Comparison of ENCODE assay signal across 8 cellular contexts in the genomic region with DNA sequence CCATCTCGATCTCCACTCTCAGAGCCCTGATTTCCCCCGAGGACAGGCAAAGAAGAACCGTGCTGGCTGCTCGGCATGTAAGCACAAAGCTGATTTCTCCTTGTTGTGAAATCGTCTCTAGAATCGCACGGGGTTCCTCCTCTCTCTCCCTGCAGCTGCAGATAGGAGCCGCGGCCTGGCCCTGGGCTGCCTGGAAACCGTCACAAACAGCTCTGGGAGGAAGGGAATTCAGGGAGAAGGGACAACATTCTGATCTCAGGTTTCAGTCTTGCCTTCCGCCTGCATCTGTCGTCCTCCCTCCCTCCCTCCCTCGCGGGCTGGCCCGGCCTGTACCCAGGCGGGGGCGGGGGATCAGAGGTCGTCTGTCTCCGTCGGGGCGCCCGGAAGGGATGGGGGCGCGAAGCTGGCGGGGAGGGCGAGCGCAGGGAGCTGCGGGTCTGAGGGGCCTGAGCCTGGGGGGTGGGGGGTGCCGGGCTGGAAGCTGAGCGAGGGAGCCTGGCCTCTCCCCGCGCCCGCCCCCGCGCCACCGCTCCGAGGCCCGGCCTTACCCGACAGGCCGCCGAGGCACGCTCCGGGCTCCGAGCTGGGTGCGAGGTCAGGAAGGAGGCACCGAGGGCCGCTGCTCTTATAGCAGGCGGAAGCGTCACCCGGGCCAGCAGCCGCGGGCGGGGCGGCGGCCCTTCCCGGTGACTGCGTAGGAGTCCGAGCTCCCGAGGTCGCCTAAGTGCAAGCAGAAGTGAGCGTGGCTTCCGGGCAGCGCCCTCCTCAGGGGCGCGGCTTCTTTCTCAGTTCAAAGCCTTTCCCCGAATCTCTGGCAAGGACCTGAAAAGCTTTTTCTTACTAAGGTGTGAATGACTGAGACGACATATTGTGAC. TPM values are rescaled to one million over a fixed set of nuclear protein-coding genes. Genes with fewer than 3 reads are reported as not detected.
DNase-seq lines count a peak whose midpoint lies in the region; ATAC-seq lines count a peak whose summit lies in the region.

A gene (minus strand): TSS at position 600 of the 875 bp plus-strand sequence. CDS start 1,277 bp downstream, outside the sequence.

- no CpG with 5 or more reads among the region's 67 CpGs for WGBS in mesendoderm (ENCODE audit: extremely low coverage, insufficient coverage, low lambda C conversion rate)

- H3K4me1 ChIP-seq in ACC112 (ENCODE audit: control insufficient read depth, insufficient read depth, low read length, unreplicated experiment) (peaks cover 37% of the 10 kb centered on the region), mesendoderm (ENCODE audit: control insufficient read depth, low read depth, low read length) (peaks cover under 1% of the 10 kb centered on the region)

- H3K4ac ChIP-seq in mesendoderm (ENCODE audit: low read depth, low read length) = no peak within 1 kb of the TSS

- peak within 1 kb of the TSS; percentile 84 for H3K27ac ChIP-seq in ACC112 (ENCODE audit: low read depth, low read length)
- peak within 1 kb of the TSS; percentile 87 for H3K27ac ChIP-seq in mesendoderm (ENCODE audit: low read depth, low read length)

- peak within 1 kb of the TSS; percentile 9 for H2BK120ac ChIP-seq in mesendoderm (ENCODE audit: low read depth, low read length)

- H2BK5ac ChIP-seq in mesendoderm (ENCODE audit: low read length) = peak within 1 kb of the TSS; percentile 39

- peak within 1 kb of the TSS; percentile 86 for H3K9ac ChIP-seq in mesendoderm (ENCODE audit: low read length)

- H3K4me2 ChIP-seq in mesendoderm (ENCODE audit: low read length) = peak within 1 kb of the TSS; percentile 61

- peaks cover 3% of the 10 kb centered on the region for H3K79me1 ChIP-seq in mesendoderm (ENCODE audit: low read length)

- ATAC-seq in GM18873 (IDR thresholded peaks at IDR 0.05; ENCODE audit: low FRiP score, unreplicated experiment) (peak; percentile 44), HG03520 (IDR thresholded peaks at IDR 0.05; ENCODE audit: unreplicated experiment) (peak; percentile 65)

- peak within 1 kb of the TSS; percentile 82 for H3K18ac ChIP-seq in mesendoderm (ENCODE audit: low read length)

- H3K4me3 ChIP-seq in ACC112 (ENCODE audit: low read depth, low read length) (peak within 1 kb of the TSS; percentile 86), mesendoderm (ENCODE audit: low read length) (peak within 1 kb of the TSS; percentile 47)

- H3K56ac ChIP-seq in mesendoderm (ENCODE audit: low read length) = peak within 1 kb of the TSS; percentile 91

- no peak within 1 kb of the TSS for H4K8ac ChIP-seq in mesendoderm (ENCODE audit: low read depth, low read length)

- no peak within 1 kb of the TSS for H2BK15ac ChIP-seq in mesendoderm (replicated peaks; ENCODE audit: low read depth)

- H3K27me3 ChIP-seq in ACC112 (ENCODE audit: insufficient read depth, low read length) = no peaks in the 10 kb centered on the region
- H3K27me3 ChIP-seq in mesendoderm (ENCODE audit: insufficient read depth, low read length, poor library complexity) = no peaks in the 10 kb centered on the region

- H2AFZ ChIP-seq in ACC112 (ENCODE audit: low read length, unreplicated experiment) = peak within 1 kb of the TSS; percentile 69

- peaks cover 11% of the 10 kb centered on the region for H3K36me3 ChIP-seq in ACC112 (ENCODE audit: insufficient read depth, low read length)
- peaks cover 1% of the 10 kb centered on the region for H3K36me3 ChIP-seq in mesendoderm (ENCODE audit: control insufficient read depth, insufficient read depth, low read length)

- in situ Hi-C loops in endometrial microvascular endothelial cells (cut with HindIII; ENCODE audit: inconsistent ontology term, low pct_unique_long_range_greater_than_20kb, low sequenced_read_pairs) = no loop called here

- no peak within 1 kb of the TSS for H4K5ac ChIP-seq in mesendoderm (ENCODE audit: low read length)

- no peak within 1 kb of the TSS for H3K23ac ChIP-seq in mesendoderm (ENCODE audit: low read length)

- H3K79me2 ChIP-seq in ACC112 (ENCODE audit: control insufficient read depth, insufficient read depth, low read length, unreplicated experiment) (peaks cover 14% of the 10 kb centered on the region), mesendoderm (ENCODE audit: control insufficient read depth, insufficient read depth, low read length) (no peaks in the 10 kb centered on the region)

- DNase-seq in NOMO-1 treated with dmso at 0.1 percent for 144 hours (lab: John Stamatoyannopoulos, UW; ENCODE audit: unreplicated experiment) (peak; percentile 91), mesendoderm (peak; percentile 99)
- peak; percentile 74 for DNase-seq in activated CD8-positive, alpha-beta memory T cell treated with anti-CD3 and anti-CD28 coated beads, Interleukin-2, amount 50 U/mL, for 4 hours
- DNase-seq in stimulated activated CD8-positive, alpha-beta memory T cell treated with anti-CD3 and anti-CD28 coated beads, Interleukin-12 subunit alpha, Interleukin-12 subunit beta, amount 100 ng/mL, for 24 hours (ENCODE audit: extremely low read depth) = peak; percentile 60

- H2AK5ac ChIP-seq in mesendoderm (ENCODE audit: low read length) = no peak within 1 kb of the TSS

RNA-seq across cellular contexts. Expression of the gene that starts here (rescaled TPM):
- 71.8 TPM for total RNA-seq in endometrial microvascular endothelial cells (ENCODE audit: inconsistent ontology term)
- 13.7 TPM for polyA plus RNA-seq in mesendoderm (2013, experiment 1 of 2)
- polyA plus RNA-seq in mesendoderm (2013, experiment 2 of 2) = 12.7 TPM

Comparison
In these comparisons a context has a peak if more than half of its experiments do, and no peak if none do; other contexts are left out.
1. Peak in every context shown above with its lines: DNase-seq, ATAC-seq, H3K4me3 ChIP-seq and H3K27ac ChIP-seq.